12 cellular contexts compared by ENCODE assay signal in genomic region chr18:23337599-23338444, GRCh38.
DNase-seq lines count a peak whose midpoint lies in the region; ATAC-seq, FAIRE-seq and TF ChIP-seq lines count a peak whose summit lies in the region.
"Had no signal": no experiment of that assay in that cellular context is flagged by ENCODE, and none has a peak within 500 bp of the region (broad histone marks: within the 10 kb centered on the region; RNA-seq: fewer than 3 reads in every experiment).

No MANE protein-coding gene starts in this region.

- H3K9ac ChIP-seq in K562 (ENCODE audit: insufficient read depth in 1 of 2, low read depth in 2 of 2, low read length in 2 of 2): no peak overlapping the region

- TF ChIP-seq CTCF in K562 (IDR thresholded peaks at IDR 0.05 in 2 of 3, conservative IDR thresholded peaks at IDR 0.05 in 1 of 3; ENCODE audit: insufficient read depth in 2 of 3, low read depth in 1 of 3, low read length in 3 of 3) (no peak), neural crest cell (conservative IDR thresholded peaks at IDR 0.05) (peak; percentile 34)

- intact Hi-C loops in K562 (cut with micrococcal nuclease): no loop called here

- FAIRE-seq in K562 (lab: Jason Lieb, UNC): no peak
- FAIRE-seq in GM19239 (lab: Jason Lieb, UNC): no peak
- FAIRE-seq: A204.1 had no signal

- H3K4me1 Mint-ChIP-seq in neural crest cell: peaks cover 36% of the 10 kb centered on the region
- H3K4me1 Mint-ChIP-seq: activated naive CD8-positive, alpha-beta T cell treated with anti-CD3 and anti-CD28 coated beads, Interleukin-2, amount 10 ng/mL, durations not matched to agents 7 days and 5 days had no signal

- TF ChIP-seq RAD21 in K562 (CRISPR knock-in tag; conservative IDR thresholded peaks at IDR 0.05 in 1 of 2, IDR thresholded peaks at IDR 0.05 in 1 of 2): no peak

- H3K4me3 Mint-ChIP-seq in neural crest cell: no peak overlapping the region
- H3K4me3 Mint-ChIP-seq: activated naive CD8-positive, alpha-beta T cell treated with anti-CD3 and anti-CD28 coated beads, Interleukin-2, amount 10 ng/mL, durations not matched to agents 7 days and 5 days had no signal

- no peaks in the 10 kb centered on the region for H3K9me3 Mint-ChIP-seq in neural crest cell
- H3K9me3 Mint-ChIP-seq: activated naive CD8-positive, alpha-beta T cell treated with anti-CD3 and anti-CD28 coated beads, Interleukin-2, amount 10 ng/mL, durations not matched to agents 7 days and 5 days had no signal

- no peak overlapping the region for H3K4me3 ChIP-seq in K562

- no peaks in the 10 kb centered on the region for H3K27me3 Mint-ChIP-seq in neural crest cell (ENCODE audit: low read depth)
- H3K27me3 Mint-ChIP-seq: activated naive CD8-positive, alpha-beta T cell treated with anti-CD3 and anti-CD28 coated beads, Interleukin-2, amount 10 ng/mL, durations not matched to agents 7 days and 5 days had no signal

- in situ Hi-C loops in K562 (cut with MboI): no loop called here

- H3K4me2 ChIP-seq in K562 (ENCODE audit: insufficient read depth, low read length): no peak overlapping the region

- no peak overlapping the region for H3K27ac ChIP-seq in K562 (ENCODE audit: extremely low read depth, low read depth, low read length)

- WGBS in K562 (ENCODE audit: insufficient coverage, low coverage, missing lambda C conversion rate): 86% methylated on average over 3 of the region's 3 CpGs

- no peaks in the 10 kb centered on the region for H3K36me3 Mint-ChIP-seq in neural crest cell (ENCODE audit: low read depth)

- H3K27me3 ChIP-seq in K562 (ENCODE audit: control insufficient read depth in 2 of 2, insufficient read depth in 2 of 2, low read length in 2 of 2): no peaks in the 10 kb centered on the region

- POLR2A ChIA-PET in K562 (lab: Yijun Ruan, JAX): interaction anchor here (0.6 kb wide), 1 partner anchor 169 kb away, joined by 4 read pairs; no protein-coding TSS in a partner anchor

- H3K36me3 ChIP-seq in K562 (ENCODE audit: control insufficient read depth, insufficient read depth, low read length): no peaks in the 10 kb centered on the region

- DNase-seq in NCI-H1436 (lab: John Stamatoyannopoulos, UW) (peak; percentile 59), NCI-H1436 treated with DMSO at 0.1 percent for 48 hours (lab: John Stamatoyannopoulos, UW) (no peak), NCI-H146 treated with DMSO at 0.1 percent for 48 hours (lab: John Stamatoyannopoulos, UW; ENCODE audit: unreplicated experiment) (peak; percentile 83), K562 (ENCODE audit: extremely low read depth in 1 of 4, low spot score in 3 of 4) (peak in 1 of 4 experiments; percentile 20), neural crest cell (ENCODE audit: low read depth, low spot score) (peak; percentile 17), GM19239 (ENCODE audit: insufficient read length, low spot score) (no peak), putamen (ENCODE audit: low spot score) (no peak)
- DNase-seq: activated CD4-positive, alpha-beta T cell treated with anti-CD3 and anti-CD28 coated beads for 48 hours; activated naive CD8-positive, alpha-beta T cell treated with anti-CD3 and anti-CD28 coated beads, Interleukin-2, amount 10 ng/mL, durations not matched to agents 7 days and 5 days; Karpas-422 had no signal

- no peak overlapping the region for H2AFZ ChIP-seq in K562 (ENCODE audit: low read depth, low read length)

- no peaks in the 10 kb centered on the region for H3K79me2 ChIP-seq in K562 (ENCODE audit: control insufficient read depth, insufficient read depth, low read length)

- no peak overlapping the region for H3K27ac Mint-ChIP-seq in neural crest cell (ENCODE audit: unreplicated experiment)
- H3K27ac Mint-ChIP-seq: activated naive CD8-positive, alpha-beta T cell treated with anti-CD3 and anti-CD28 coated beads, Interleukin-2, amount 10 ng/mL, durations not matched to agents 7 days and 5 days had no signal

- no TSS peak for BruUV-seq in K562 (replicated peaks; lab: Mats Ljungman, UMichigan)

- TF ChIP-seq EP300 in K562 (IDR thresholded peaks at IDR 0.05; ENCODE audit: low read length): no peak

- no peaks in the 10 kb centered on the region for H4K20me1 ChIP-seq in K562 (replicated peaks; ENCODE audit: control insufficient read depth, insufficient read depth, low read length)

- ATAC-seq in K562: 0 out of 3 replicates have a peak, but pooled peaks have one; percentile 26
- ATAC-seq in HG03571 (IDR thresholded peaks at IDR 0.05; ENCODE audit: unreplicated experiment): no peak

- peaks cover 6% of the 10 kb centered on the region for H3K9me1 ChIP-seq in K562 (ENCODE audit: control insufficient read depth, insufficient read depth, low read length)

- H3K4me1 ChIP-seq in K562 (replicated peaks in 1 of 2; ENCODE audit: control insufficient read depth in 2 of 2, insufficient read depth in 2 of 2, low read length in 2 of 2): no peaks in the 10 kb centered on the region

- CTCF ChIA-PET in K562 (lab: Yijun Ruan, JAX; ENCODE audit: low intra/inter-chr PET ratio): no interaction called here

- no peak for TF ChIP-seq POLR2A in K562 (conservative IDR thresholded peaks at IDR 0.05)

- H3K9me3 ChIP-seq in K562 (replicated peaks; ENCODE audit: control insufficient read depth, insufficient read depth, low read depth, low read length): no peaks in the 10 kb centered on the region

TF ChIP-seq in K562, 482 proteins besides CTCF, POLR2A, EP300 and RAD21:
- TF ChIP-seq RFX1 (IDR thresholded peaks at IDR 0.05): peak; percentile 78
- no peak for TF ChIP-seq CCAR2 (IDR thresholded peaks at IDR 0.05; ENCODE audit: low read depth, low read length)
TF ChIP-seq in K562: peak in this region for 1.

Comparison
In these comparisons a context has a peak if more than half of its experiments do, and no peak if none do; other contexts are left out.
1. DNase-seq: peak in NCI-H1436 (single experiment), NCI-H146 treated with DMSO at 0.1 percent for 48 hours (single experiment) and neural crest cell (single experiment); none in NCI-H1436 treated with DMSO at 0.1 percent for 48 hours (single experiment), GM19239 (single experiment) and putamen (single experiment).